ENCODE assay signal across 22 cellular contexts in genomic region chr22:24926428-24926725, GRCh38. TPM values are rescaled to one million over a fixed set of nuclear protein-coding genes. Genes with fewer than 3 reads are reported as not detected.
DNase-seq lines count a peak whose midpoint lies in the region; ATAC-seq and TF ChIP-seq lines count a peak whose summit lies in the region.
"Had no signal": no experiment of that assay in that cellular context is flagged by ENCODE, and none has a peak within 500 bp of the region (broad histone marks: within the 10 kb centered on the region; RNA-seq: fewer than 3 reads in every experiment).

No MANE protein-coding gene starts in this region.

- H3F3A ChIP-seq in neural progenitor cell (ENCODE audit: low read depth): no peaks in the 10 kb centered on the region

- no peaks in the 10 kb centered on the region for H3K36me3 ChIP-seq in brain microvascular endothelial cell (replicated peaks)
- no peaks in the 10 kb centered on the region for H3K36me3 ChIP-seq in neural progenitor cell
- no peaks in the 10 kb centered on the region for H3K36me3 ChIP-seq in psoas muscle (ENCODE audit: insufficient read depth in 1 of 2, low read depth in 1 of 2)

- peak overlapping the region; percentile 71 for H3K27ac Mint-ChIP-seq in endothelial cell (ENCODE audit: unreplicated experiment)
- H3K27ac Mint-ChIP-seq in neural progenitor cell: no peak overlapping the region
- H3K27ac Mint-ChIP-seq: CD4-positive, alpha-beta memory T cell; IgD-negative memory B cell had no signal

- no peaks in the 10 kb centered on the region for H3K79me2 ChIP-seq in neural progenitor cell (ENCODE audit: low read depth)

- H3K9ac ChIP-seq in neural progenitor cell: no peak overlapping the region
- H3K9ac ChIP-seq: KMS-11 had no signal

- DNase-seq in brain microvascular endothelial cell (no peak), endothelial cell (ENCODE audit: low spot score) (no peak), neural progenitor cell (ENCODE audit: low spot score) (no peak), psoas muscle (no peak), NCI-H446 (lab: John Stamatoyannopoulos, UW) (no peak), SHP77 treated with DMSO at 0.1 percent for 48 hours (lab: John Stamatoyannopoulos, UW) (no peak)
- DNase-seq in activated naive CD4-positive, alpha-beta T cell treated with Interleukin-2 at 50 U/mL for 16 hours: no peak
- DNase-seq: C1 segment of cervical spinal cord; CD4-positive, alpha-beta memory T cell; COR-L47; GOT3; NCI-H1048; NCI-H1436; NCI-H187; NCI-H2171 treated with DMSO at 0.1 percent for 48 hours; NCI-H446 treated with DMSO at 0.1 percent for 48 hours; NCI-H526 treated with DMSO at 0.1 percent for 48 hours; Right ventricle myocardium superior; RPMI8226 had no signal

- H3K27me3 ChIP-seq in brain microvascular endothelial cell (replicated peaks): no peaks in the 10 kb centered on the region
- no peaks in the 10 kb centered on the region for H3K27me3 ChIP-seq in neural progenitor cell
- H3K27me3 ChIP-seq in psoas muscle (ENCODE audit: insufficient read depth in 3 of 3, low read length in 2 of 3): peaks cover 0 to 3% (median 2%) of the 10 kb centered on the region in 3 donors

- H2AFZ ChIP-seq in neural progenitor cell (replicated peaks): peak overlapping the region; percentile 90

- TF ChIP-seq CTCF in brain microvascular endothelial cell (IDR thresholded peaks at IDR 0.05; ENCODE audit: low read depth, low read length, missing control alignments) (no peak), endothelial cell (IDR thresholded peaks at IDR 0.05; ENCODE audit: unreplicated experiment) (no peak), neural progenitor cell (IDR thresholded peaks at IDR 0.05) (no peak), psoas muscle (IDR thresholded peaks at IDR 0.05) (no peak)

- H3K27ac ChIP-seq in brain microvascular endothelial cell (peak overlapping the region; percentile 4), neural progenitor cell (no peak overlapping the region), psoas muscle (no peak overlapping the region)
- H3K27ac ChIP-seq: KMS-11 had no signal

- no peaks in the 10 kb centered on the region for H3K9me3 ChIP-seq in neural progenitor cell (ENCODE audit: low read depth)
- H3K9me3 ChIP-seq in psoas muscle: no peaks in the 10 kb centered on the region

- H3K9me3 Mint-ChIP-seq in endothelial cell (ENCODE audit: unreplicated experiment): no peaks in the 10 kb centered on the region
- peaks cover 3% of the 10 kb centered on the region for H3K9me3 Mint-ChIP-seq in neural progenitor cell

- no peak for ATAC-seq in psoas muscle

- H3K36me3 Mint-ChIP-seq in endothelial cell (ENCODE audit: low read depth, unreplicated experiment): peaks cover 3% of the 10 kb centered on the region
- peaks cover 3% of the 10 kb centered on the region for H3K36me3 Mint-ChIP-seq in neural progenitor cell
- H3K36me3 Mint-ChIP-seq: IgD-negative memory B cell had no signal

- in situ Hi-C loops in brain microvascular endothelial cell (cut with HindIII; ENCODE audit: low pct_ligation_motif_present, low sequenced_read_pairs): no loop called here

- H3K4me3 Mint-ChIP-seq in endothelial cell (ENCODE audit: unreplicated experiment): no peak overlapping the region
- H3K4me3 Mint-ChIP-seq in neural progenitor cell: no peak overlapping the region
- H3K4me3 Mint-ChIP-seq: CD4-positive, alpha-beta memory T cell; IgD-negative memory B cell had no signal

- 32 to 55% (median 46%) methylated on average over 3 of the region's 3 CpGs for WGBS in psoas muscle, 3 donors

- H3K4me2 ChIP-seq in neural progenitor cell: no peak overlapping the region
- H3K4me2 ChIP-seq: KMS-11 had no signal

- H4K20me1 ChIP-seq in neural progenitor cell (ENCODE audit: low read depth): no peaks in the 10 kb centered on the region

- intact Hi-C loops in psoas muscle (cut with DNase I): no loop called here

- H3K27me3 Mint-ChIP-seq in endothelial cell (ENCODE audit: unreplicated experiment): peaks cover 3% of the 10 kb centered on the region
- H3K27me3 Mint-ChIP-seq in neural progenitor cell (ENCODE audit: insufficient read depth, low read depth): peaks cover 9% of the 10 kb centered on the region

- H3K4me3 ChIP-seq in brain microvascular endothelial cell (ENCODE audit: low read depth, low read length) (no peak overlapping the region), neural progenitor cell (no peak overlapping the region), psoas muscle (no peak overlapping the region)

- no peaks in the 10 kb centered on the region for H3K4me1 ChIP-seq in neural progenitor cell
- H3K4me1 ChIP-seq in psoas muscle: no peaks in the 10 kb centered on the region

- H3K4me1 Mint-ChIP-seq in endothelial cell (ENCODE audit: unreplicated experiment) (peaks cover 17% of the 10 kb centered on the region), neural progenitor cell (no peaks in the 10 kb centered on the region)
- H3K4me1 Mint-ChIP-seq: CD4-positive, alpha-beta memory T cell had no signal

RNA-seq across cellular contexts. Expression of gene LHFPL7, which starts 20.1 kb away (rescaled TPM):
- total RNA-seq in endothelial cell (ENCODE audit: unreplicated experiment) (not detected), neural progenitor cell (ENCODE audit: low replicate concordance) (not detected in 2 replicates), psoas muscle (not detected)
- polyA plus RNA-seq in psoas muscle: not detected
- total RNA-seq: A673; CD4-positive, alpha-beta memory T cell; Right ventricle myocardium superior had no signal
- polyA plus RNA-seq: CD4-positive, alpha-beta memory T cell; IgD-negative memory B cell had no signal

RNA-seq across cellular contexts. Expression of gene KIAA1671, which starts 26.1 kb away (rescaled TPM):
- total RNA-seq in endothelial cell (ENCODE audit: unreplicated experiment): 92.1 TPM
- 17.3 and 24.2 TPM in 2 replicates for total RNA-seq in neural progenitor cell (ENCODE audit: low replicate concordance)
- total RNA-seq in psoas muscle: 10 to 100 TPM; 12.2 to 56.9 (median 26.1) TPM
- polyA plus RNA-seq in psoas muscle: 10 to 100 TPM in 1 of 3 donors, 1 to 10 TPM in 2; 1.9 to 15.8 (median 8.8) TPM
- polyA plus RNA-seq: IgD-negative memory B cell had no signal
